In the genomic region with DNA sequence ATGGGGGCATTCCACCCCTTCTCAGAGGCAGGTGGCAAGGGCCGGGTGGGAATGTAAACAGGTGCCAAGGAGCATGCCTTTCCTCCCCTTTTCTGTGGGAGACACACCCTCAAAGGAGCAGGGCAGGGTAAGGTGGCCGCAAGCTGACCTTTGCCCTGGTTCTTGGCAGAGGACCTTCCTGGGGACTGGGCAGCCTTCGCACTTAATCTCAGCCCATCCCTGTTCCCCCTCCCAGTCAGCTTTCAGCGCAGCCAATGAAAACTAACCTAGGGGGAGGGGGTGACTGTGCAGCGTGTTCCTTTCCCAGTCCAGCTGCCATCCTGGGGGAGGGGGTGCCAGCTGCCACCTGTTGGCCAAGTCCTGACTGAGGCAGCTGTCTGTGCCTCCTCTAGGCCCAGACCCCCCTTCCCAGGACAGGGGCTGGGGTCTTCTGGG, we compare ENCODE assay signal across 8 cellular contexts. TPM values are rescaled to one million over a fixed set of nuclear protein-coding genes. Genes with fewer than 3 reads are reported as not detected.
DNase-seq lines count a peak whose midpoint lies in the region; ATAC-seq and TF ChIP-seq lines count a peak whose summit lies in the region.

No MANE protein-coding gene starts in this region.

- H2AFZ ChIP-seq in PC-3 (ENCODE audit: low read length), result no peak overlapping the region

- H3K27ac ChIP-seq in PC-3 (ENCODE audit: low read length) (peak overlapping the region; percentile 99), esophagus (ENCODE audit: low read depth in 2 of 2, low read length in 1 of 2) (peak overlapping the region; percentile 93 to 97)

- CTCF ChIA-PET in PC-3 (lab: Charles Lee), result interaction anchor here (0.9 to 2.8 kb wide), 3 partner anchors 18 to 20 kb away, joined by 3 to 14 read pairs (median 11); a partner anchor contains a TSS

- peak in 2 of 3 experiments; percentile 63 to 84 for DNase-seq in NCI-H1417 (lab: John Stamatoyannopoulos, UW)
- DNase-seq in NCI-H1417 treated with DMSO at 0.1 percent for 48 hours (lab: John Stamatoyannopoulos, UW), result no peak
- DNase-seq in PC-3, result peak; percentile 74
- DNase-seq in pons (ENCODE audit: low spot score), result peak; percentile 70
- DNase-seq in AG20443 (ENCODE audit: low spot score), result no peak
- no peak for DNase-seq in NK-92 (lab: John Stamatoyannopoulos, UW; ENCODE audit: unreplicated experiment)

- H3K9me3 ChIP-seq in PC-3 (ENCODE audit: low read length), result no peaks in the 10 kb centered on the region
- no peaks in the 10 kb centered on the region for H3K9me3 ChIP-seq in esophagus (ENCODE audit: control insufficient read depth in 2 of 2, insufficient read depth in 1 of 2, low read depth in 1 of 2, low read length in 1 of 2)

- peaks cover 27% of the 10 kb centered on the region for H4K20me1 ChIP-seq in PC-3 (ENCODE audit: low read length)

- H3K36me3 ChIP-seq in PC-3 (ENCODE audit: low read depth, low read length) (peaks cover 30% of the 10 kb centered on the region), esophagus (ENCODE audit: control insufficient read depth in 2 of 2, insufficient read depth in 2 of 2, low read length in 1 of 2) (peaks cover 13 to 27% of the 10 kb centered on the region in 2 donors)

- H3K27me3 ChIP-seq in PC-3 (ENCODE audit: low read length) (no peaks in the 10 kb centered on the region), esophagus (ENCODE audit: control insufficient read depth in 1 of 2, insufficient read depth in 2 of 2, low read length in 2 of 2) (no peaks in the 10 kb centered on the region)

- H3F3A ChIP-seq in PC-3 (ENCODE audit: low read length, unreplicated experiment), result no peaks in the 10 kb centered on the region

- H3K4me3 ChIP-seq in PC-3 (ENCODE audit: low read length), result peak overlapping the region; percentile 89
- H3K4me3 ChIP-seq in esophagus (ENCODE audit: low read depth in 1 of 2, low read length in 2 of 2), result peak overlapping the region; percentile 27 to 74

- 31 to 34% methylated on average over 5 of the region's 5 CpGs for WGBS in esophagus, 2 donors

- ATAC-seq in PC-3 (peak; percentile 11), GM19467 (IDR thresholded peaks at IDR 0.05; ENCODE audit: unreplicated experiment) (no peak)

- intact Hi-C loops in PC-3 (cut with micrococcal nuclease), result no loop called here

- no TSS peak for BruUV-seq in PC-3 (replicated peaks; lab: Mats Ljungman, UMichigan)

- H3K4me1 ChIP-seq in PC-3 (ENCODE audit: insufficient read depth, low read length), result peaks cover 27% of the 10 kb centered on the region
- peaks cover 7 to 42% of the 10 kb centered on the region in 2 donors for H3K4me1 ChIP-seq in esophagus (ENCODE audit: control insufficient read depth in 2 of 2, insufficient read depth in 2 of 2, low read length in 1 of 2)

- H3K9ac ChIP-seq in PC-3 (ENCODE audit: low read length), result peak overlapping the region; percentile 95

- H3K79me2 ChIP-seq in PC-3 (ENCODE audit: low read length), result peaks cover 51% of the 10 kb centered on the region

- no peaks in the 10 kb centered on the region for H3K9me2 ChIP-seq in PC-3 (replicated peaks; ENCODE audit: low read length)

- peak overlapping the region; percentile 99 for H3K4me2 ChIP-seq in PC-3 (ENCODE audit: low read length)

- POLR2A ChIA-PET in PC-3 (lab: Charles Lee; ENCODE audit: unreplicated experiment), result interaction anchor here (0.5 to 1.0 kb wide), 2 partner anchors 18 to 20 kb away, joined by 4 read pairs; a partner anchor contains a TSS

- no peak for TF ChIP-seq CTCF in PC-3 (conservative IDR thresholded peaks at IDR 0.05; ENCODE audit: low read depth, low read length)

RNA-seq across cellular contexts. Expression of a gene that starts 2.8 kb away (rescaled TPM):
- total RNA-seq in PC-3 (2014; rRNA removed), result 81.5 and 104 TPM in 2 replicates
- polyA plus RNA-seq in esophagus, result 10 to 100 TPM; 30.0 to 34.6 TPM

RNA-seq across cellular contexts. Expression of a gene that starts 18.0 kb away (rescaled TPM):
- 2.4 and 3.7 TPM in 2 replicates for total RNA-seq in PC-3 (2014; rRNA removed)
- 1 to 10 TPM; 2.6 to 5.3 TPM for polyA plus RNA-seq in esophagus

RNA-seq across cellular contexts. Expression of a gene that starts 20.6 kb away (rescaled TPM):
- total RNA-seq in PC-3 (2014; rRNA removed), result 7.1 and 9.3 TPM in 2 replicates
- 10 to 100 TPM; 12.5 to 16.9 TPM for polyA plus RNA-seq in esophagus

RNA-seq across cellular contexts. Expression of a gene that starts 26.8 kb away (rescaled TPM):
- total RNA-seq in PC-3 (2014; rRNA removed), result 390 and 515 TPM in 2 replicates
- 1,000 to 10,000 TPM in 1 of 2 donors, 100 to 1,000 TPM in 1; 745 to 1,436 TPM for polyA plus RNA-seq in esophagus

RNA-seq across cellular contexts. Expression of a gene that starts 29.0 kb away (rescaled TPM):
- 207 and 211 TPM in 2 replicates for total RNA-seq in PC-3 (2014; rRNA removed)
- 10 to 100 TPM; 31.5 to 42.2 TPM for polyA plus RNA-seq in esophagus

Comparison
In these comparisons a context has a peak if more than half of its experiments do, and no peak if none do; other contexts are left out.
1. DNase-seq: peak in NCI-H1417 (2 of 3), PC-3 (single experiment) and pons (single experiment); none in NCI-H1417 treated with DMSO at 0.1 percent for 48 hours (single experiment), AG20443 (single experiment) and NK-92 (single experiment).